Comparison of ENCODE assay signal across 18 cellular contexts in genomic region chr4:168499241-168499640, GRCh38. TPM values are rescaled to one million over a fixed set of nuclear protein-coding genes. Genes with fewer than 3 reads are reported as not detected.
A peak's percentile ranks its signal among the peaks of the same experiment; 100 is the strongest.
DNase-seq lines count a peak whose midpoint lies in the region; ATAC-seq, FAIRE-seq and TF ChIP-seq lines count a peak whose summit lies in the region.
"Had no signal": no experiment of that assay in that cellular context is flagged by ENCODE, and none has a peak within 500 bp of the region (broad histone marks: within the 10 kb centered on the region; RNA-seq: fewer than 3 reads in every experiment).

No MANE protein-coding gene starts in this region.

- H3K4me1 ChIP-seq in cardiac muscle cell (ENCODE audit: low read depth): peaks cover 18% of the 10 kb centered on the region
- peaks cover 7% of the 10 kb centered on the region for H3K4me1 ChIP-seq in HepG2 (ENCODE audit: insufficient read depth, low read length)
- no peaks in the 10 kb centered on the region for H3K4me1 ChIP-seq in right lobe of liver
- peaks cover 4% of the 10 kb centered on the region for H3K4me1 ChIP-seq in right cardiac atrium (ENCODE audit: control insufficient read depth, insufficient read depth, low read length)
- peaks cover 3 to 10% (median 9%) of the 10 kb centered on the region in 3 donors for H3K4me1 ChIP-seq in skeletal muscle tissue (ENCODE audit: control insufficient read depth in 3 of 3, insufficient read depth in 3 of 3, low read length in 3 of 3)
- H3K4me1 ChIP-seq in tibial nerve: no peaks in the 10 kb centered on the region

- TF ChIP-seq CTCF in cardiac muscle cell (IDR thresholded peaks at IDR 0.05; ENCODE audit: low read depth, low read length) (no peak), HepG2 (CRISPR knock-in tag; IDR thresholded peaks at IDR 0.05) (no peak), right lobe of liver (IDR thresholded peaks at IDR 0.05) (no peak), tibial nerve (IDR thresholded peaks at IDR 0.05) (no peak)

- no peaks in the 10 kb centered on the region for H4K20me1 ChIP-seq in HepG2 (ENCODE audit: insufficient read depth, low read length)

- no peaks in the 10 kb centered on the region for H3K36me3 ChIP-seq in cardiac muscle cell
- H3K36me3 ChIP-seq in HepG2 (replicated peaks in 1 of 2; ENCODE audit: control insufficient read depth in 1 of 2, insufficient read depth in 2 of 2, low read length in 2 of 2): no peaks in the 10 kb centered on the region; a peak in 1 of 5 replicates
- no peaks in the 10 kb centered on the region for H3K36me3 ChIP-seq in right lobe of liver
- no peaks in the 10 kb centered on the region for H3K36me3 ChIP-seq in skeletal muscle tissue (ENCODE audit: control insufficient read depth in 3 of 3, insufficient read depth in 3 of 3, low read length in 3 of 3)
- no peaks in the 10 kb centered on the region for H3K36me3 ChIP-seq in tibial nerve

- BruUV-seq in HepG2 (replicated peaks; lab: Mats Ljungman, UMichigan): no TSS peak

- DNase-seq in cardiac muscle cell (ENCODE audit: low read depth in 1 of 2, low spot score in 1 of 2): no peak
- DNase-seq in cardiac septum (ENCODE audit: low spot score): no peak
- no peak for DNase-seq in HepG2 (ENCODE audit: low spot score)
- DNase-seq in right lobe of liver: no peak
- DNase-seq in right cardiac atrium: no peak
- DNase-seq in DMS53 treated with DMSO at 0.1 percent for 48 hours (lab: John Stamatoyannopoulos, UW; ENCODE audit: unreplicated experiment): no peak
- no peak for DNase-seq in tibial nerve (ENCODE audit: low spot score in 2 of 2)
- DNase-seq: CD8-positive, alpha-beta T cell; COR-L47; DMS153; DND-41; GDM1; H7 had no signal

- ATAC-seq in HepG2: no peak
- ATAC-seq in right lobe of liver: no peak
- no peak for ATAC-seq in right cardiac atrium
- ATAC-seq: CD8-positive, alpha-beta T cell had no signal

- in situ Hi-C loops in HepG2 (cut with HindIII; ENCODE audit: extremely low pct_ligation_motif_present, low pct_unique_long_range_greater_than_20kb): no loop called here

- no peak for FAIRE-seq in HepG2 (lab: Jason Lieb, UNC)
- FAIRE-seq: D721Med, GM12892 had no signal

- CTCF ChIA-PET in HepG2 (lab: Yijun Ruan, JAX; ENCODE audit: low intra/inter-chr PET ratio, low total read pairs): no interaction called here

- H3K79me2 ChIP-seq in HepG2 (ENCODE audit: insufficient read depth, low read length): no peaks in the 10 kb centered on the region

- no peak for TF ChIP-seq EP300 in HepG2 (IDR thresholded peaks at IDR 0.05; ENCODE audit: low read depth in 2 of 2, low read length in 2 of 2)
- no peak for TF ChIP-seq EP300 in HepG2 (CRISPR knock-in tag; IDR thresholded peaks at IDR 0.05; ENCODE audit: borderline replicate concordance)
- no peak for TF ChIP-seq EP300 in tibial nerve (IDR thresholded peaks at IDR 0.05)

- H3K27me3 ChIP-seq in cardiac muscle cell (no peaks in the 10 kb centered on the region), HepG2 (ENCODE audit: control insufficient read depth in 1 of 2, insufficient read depth in 2 of 2, low read length in 2 of 2) (no peaks in the 10 kb centered on the region), right lobe of liver (no peaks in the 10 kb centered on the region), right cardiac atrium (ENCODE audit: control insufficient read depth, insufficient read depth) (no peaks in the 10 kb centered on the region), skeletal muscle tissue (ENCODE audit: control insufficient read depth in 3 of 3, insufficient read depth in 3 of 3, low read length in 3 of 3) (no peaks in the 10 kb centered on the region), tibial nerve (no peaks in the 10 kb centered on the region)

- intact Hi-C loops in cardiac septum (cut with DNase I) (loop anchor here (5.0 kb wide), 2 partner anchors 118 to 237 kb away; no protein-coding TSS in a partner anchor), HepG2 (cut with micrococcal nuclease; ENCODE audit: unreplicated experiment) (no loop called here), right lobe of liver (cut with DNase I) (no loop called here), right cardiac atrium (cut with DNase I) (no loop called here)

- no peak overlapping the region for H3K4me2 ChIP-seq in HepG2 (ENCODE audit: low read depth, low read length)

- H3K9ac ChIP-seq in HepG2 (ENCODE audit: insufficient read depth, low read depth, low read length) (no peak overlapping the region), skeletal muscle tissue (ENCODE audit: low read depth in 1 of 3, low read length in 3 of 3) (no peak overlapping the region)

- TF ChIP-seq POLR2A in HepG2 (IDR thresholded peaks at IDR 0.05; ENCODE audit: insufficient read depth in 1 of 2, low read depth in 2 of 2, low read length in 2 of 2) (no peak), right lobe of liver (IDR thresholded peaks at IDR 0.05) (no peak), tibial nerve (IDR thresholded peaks at IDR 0.05) (no peak)

- POLR2A ChIA-PET in HepG2 (lab: Yijun Ruan, JAX): no interaction called here

- H3K27ac ChIP-seq in cardiac muscle cell: peak overlapping the region; percentile 55
- H3K27ac ChIP-seq in HepG2 (ENCODE audit: extremely low read length, insufficient read depth, low read length): no peak overlapping the region
- no peak overlapping the region for H3K27ac ChIP-seq in right lobe of liver
- no peak overlapping the region for H3K27ac ChIP-seq in right cardiac atrium (ENCODE audit: low read length)
- H3K27ac ChIP-seq in skeletal muscle tissue (ENCODE audit: low read depth, low read length): peak overlapping the region; percentile 33
- no peak overlapping the region for H3K27ac ChIP-seq in tibial nerve
- H3K27ac ChIP-seq: 22Rv1 had no signal

- no peaks in the 10 kb centered on the region for H3K9me3 ChIP-seq in cardiac muscle cell (ENCODE audit: low read depth)
- no peaks in the 10 kb centered on the region for H3K9me3 ChIP-seq in HepG2 (ENCODE audit: low read length)
- H3K9me3 ChIP-seq in right lobe of liver: no peaks in the 10 kb centered on the region
- no peaks in the 10 kb centered on the region for H3K9me3 ChIP-seq in right cardiac atrium (ENCODE audit: control insufficient read depth, low read length)
- H3K9me3 ChIP-seq in skeletal muscle tissue (ENCODE audit: control insufficient read depth in 3 of 3, low read length in 3 of 3): no peaks in the 10 kb centered on the region
- no peaks in the 10 kb centered on the region for H3K9me3 ChIP-seq in tibial nerve

- H3K4me3 ChIP-seq in cardiac muscle cell (peak overlapping the region; percentile 67), HepG2 (replicated peaks in 1 of 3; ENCODE audit: insufficient read depth in 1 of 3, low read depth in 2 of 3, low read length in 3 of 3) (no peak overlapping the region), right lobe of liver (no peak overlapping the region), right cardiac atrium (ENCODE audit: low read length) (peak overlapping the region; percentile 54), skeletal muscle tissue (ENCODE audit: low read length in 3 of 3) (no peak overlapping the region), tibial nerve (no peak overlapping the region)
- H3K4me3 ChIP-seq: GM23338 had no signal

- H2AFZ ChIP-seq in HepG2 (ENCODE audit: low read length): no peak overlapping the region
- H2AFZ ChIP-seq: GM23338 had no signal

- no peak for TF ChIP-seq RAD21 in HepG2 (CRISPR knock-in tag; IDR thresholded peaks at IDR 0.05)

RNA-seq across cellular contexts. Expression of gene PALLD, which starts 2.4 kb away (rescaled TPM):
- total RNA-seq in cardiac muscle cell (131 and 178 TPM in 2 replicates), cardiac septum (705 TPM), HepG2 (2016; rRNA removed; fragmentation: Illumina TruSeq; extraction: Trizol) (1.5 and 4.8 TPM in 2 replicates), right lobe of liver (10 to 100 TPM in 5 of 6 experiments, 1 to 10 TPM in 1; 7.7 to 81.6 (median 24.8) TPM), right cardiac atrium (1,000 to 10,000 TPM in 1 of 4 donors, 100 to 1,000 TPM in 3; 625 to 1,069 (median 728) TPM), skeletal muscle tissue (140 TPM), tibial nerve (100 to 1,000 TPM in 3 of 4 donors, 10 to 100 TPM in 1; 93.3 to 214 (median 174) TPM)
- polyA plus RNA-seq in cardiac muscle cell (157 and 225 TPM in 2 replicates), HepG2 (2011; rRNA removed) (0.50 and 0.59 TPM in 2 replicates), right cardiac atrium (233 TPM)
- 2.7 and 2.8 TPM in 2 replicates for total RNA-seq in HepG2 (2016; cell fraction: cytosol; rRNA removed; fragmentation: Illumina TruSeq; extraction: Trizol; ENCODE audit: low read depth)
- 1.7 and 3.4 TPM in 2 replicates for total RNA-seq in HepG2 (2016; cell fraction: insoluble cytoplasmic fraction; rRNA removed; fragmentation: Illumina TruSeq; extraction: Trizol)
- total RNA-seq in HepG2 (2016; cell fraction: membrane; rRNA removed; fragmentation: Illumina TruSeq; extraction: Trizol): 2.3 and 3.5 TPM in 2 replicates
- total RNA-seq in HepG2 (2016; cell fraction: nucleus; rRNA removed; fragmentation: Illumina TruSeq; extraction: Trizol): 2.8 and 3.1 TPM in 2 replicates
- 0.25 and 0.54 TPM in 2 replicates for polyA plus RNA-seq in HepG2 (2011; cell fraction: cytosol; rRNA removed)
- polyA plus RNA-seq in HepG2 (2011; cell fraction: nucleus; rRNA removed): 0.80 and 1.2 TPM in 2 replicates
- 0.48 and 2.4 TPM in 2 replicates for polyA plus RNA-seq in HepG2 (2012)
- polyA plus RNA-seq in HepG2 (2016; cell fraction: cytosol; fragmentation: Illumina TruSeq; extraction: Trizol; ENCODE audit: low read depth): 0.29 and 0.44 TPM in 2 replicates
- polyA plus RNA-seq in HepG2 (2016; cell fraction: insoluble cytoplasmic fraction; fragmentation: Illumina TruSeq; extraction: Trizol; ENCODE audit: low read depth): 3.7 and 4.3 TPM in 2 replicates
- 1.4 and 2.0 TPM in 2 replicates for polyA plus RNA-seq in HepG2 (2016; cell fraction: membrane; fragmentation: Illumina TruSeq; extraction: Trizol; ENCODE audit: low read depth)
- 2.3 and 2.9 TPM in 2 replicates for polyA plus RNA-seq in HepG2 (2016; cell fraction: nucleus; fragmentation: Illumina TruSeq; extraction: Trizol; ENCODE audit: insufficient read depth, low read depth)
- polyA minus RNA-seq in HepG2 (2011; rRNA and poly(A)+ RNA removed; ENCODE audit: low replicate concordance): 1.6 and 66.7 TPM in 2 replicates
- 0.97 and 3.5 TPM in 2 replicates for polyA minus RNA-seq in HepG2 (2011; cell fraction: cytosol; rRNA and poly(A)+ RNA removed)
- polyA minus RNA-seq in HepG2 (2011; cell fraction: nucleus; rRNA and poly(A)+ RNA removed): 2.2 and 2.4 TPM in 2 replicates
- total RNA-seq: CD8-positive, alpha-beta T cell had no signal

RNA-seq across cellular contexts. Expression of gene DDX60L, which starts 18.9 kb away (rescaled TPM):
- 0.99 and 2.1 TPM in 2 replicates for total RNA-seq in cardiac muscle cell
- polyA plus RNA-seq in cardiac muscle cell: 1.3 and 6.1 TPM in 2 replicates
- total RNA-seq in cardiac septum: 9.9 TPM
- total RNA-seq in HepG2 (2016; rRNA removed; fragmentation: Illumina TruSeq; extraction: Trizol): 0.22 and 0.24 TPM in 2 replicates
- total RNA-seq in HepG2 (2016; cell fraction: cytosol; rRNA removed; fragmentation: Illumina TruSeq; extraction: Trizol; ENCODE audit: low read depth): 0.10 and 0.18 TPM in 2 replicates
- 0.15 and 0.36 TPM in 2 replicates for total RNA-seq in HepG2 (2016; cell fraction: insoluble cytoplasmic fraction; rRNA removed; fragmentation: Illumina TruSeq; extraction: Trizol)
- 0.03 and 0.12 TPM in 2 replicates for total RNA-seq in HepG2 (2016; cell fraction: membrane; rRNA removed; fragmentation: Illumina TruSeq; extraction: Trizol)
- 0.53 and 1.1 TPM in 2 replicates for total RNA-seq in HepG2 (2016; cell fraction: nucleus; rRNA removed; fragmentation: Illumina TruSeq; extraction: Trizol)
- polyA plus RNA-seq in HepG2 (2011; rRNA removed): 0.26 and 0.34 TPM in 2 replicates
- polyA plus RNA-seq in HepG2 (2011; cell fraction: cytosol; rRNA removed): 0.11 and 0.36 TPM in 2 replicates
- polyA plus RNA-seq in HepG2 (2011; cell fraction: nucleus; rRNA removed): 0.31 and 0.45 TPM in 2 replicates
- 0.12 and 0.53 TPM in 2 replicates for polyA plus RNA-seq in HepG2 (2012)
- polyA plus RNA-seq in HepG2 (2016; cell fraction: cytosol; fragmentation: Illumina TruSeq; extraction: Trizol; ENCODE audit: low read depth): 0.29 TPM in 1 of 2 replicates, not detected in the other
- polyA plus RNA-seq in HepG2 (2016; cell fraction: insoluble cytoplasmic fraction; fragmentation: Illumina TruSeq; extraction: Trizol; ENCODE audit: low read depth): 0.27 and 0.58 TPM in 2 replicates
- polyA plus RNA-seq in HepG2 (2016; cell fraction: membrane; fragmentation: Illumina TruSeq; extraction: Trizol; ENCODE audit: low read depth): 0.41 TPM in 1 of 2 replicates, not detected in the other
- polyA plus RNA-seq in HepG2 (2016; cell fraction: nucleus; fragmentation: Illumina TruSeq; extraction: Trizol; ENCODE audit: insufficient read depth, low read depth): 0.78 and 0.79 TPM in 2 replicates
- 0.18 and 11.9 TPM in 2 replicates for polyA minus RNA-seq in HepG2 (2011; rRNA and poly(A)+ RNA removed; ENCODE audit: low replicate concordance)
- polyA minus RNA-seq in HepG2 (2011; cell fraction: cytosol; rRNA and poly(A)+ RNA removed): 0.20 TPM in 1 of 2 replicates, not detected in the other
- polyA minus RNA-seq in HepG2 (2011; cell fraction: nucleus; rRNA and poly(A)+ RNA removed): 0.77 and 0.99 TPM in 2 replicates
- 10 to 100 TPM in 3 of 6 experiments, 1 to 10 TPM in 3; 6.6 to 16.6 (median 10.4) TPM for total RNA-seq in right lobe of liver
- 10 to 100 TPM in 1 of 4 donors, 1 to 10 TPM in 3; 8.2 to 10.5 (median 8.8) TPM for total RNA-seq in right cardiac atrium
- 6.1 TPM for polyA plus RNA-seq in right cardiac atrium
- 15.7 TPM for total RNA-seq in skeletal muscle tissue
- 10 to 100 TPM; 10.2 to 19.5 (median 15.7) TPM for total RNA-seq in tibial nerve

Comparison
In these comparisons a context has a peak if more than half of its experiments do, and no peak if none do; other contexts are left out.
1. H3K27ac ChIP-seq: peak in cardiac muscle cell (single experiment) and skeletal muscle tissue (single experiment); none in HepG2 (single experiment), right lobe of liver (0 of 3), right cardiac atrium (single experiment) and tibial nerve (0 of 4).
2. H3K4me3 ChIP-seq: peak in cardiac muscle cell (single experiment) and right cardiac atrium (single experiment); none in HepG2 (0 of 3), right lobe of liver (0 of 3), skeletal muscle tissue (0 of 3) and tibial nerve (0 of 4).